ENCODE assay signal across 11 cellular contexts in genomic region chr6:27834879-27835549, GRCh38.
A peak's percentile ranks its signal among the peaks of the same experiment; 100 is the strongest.
DNase-seq lines count a peak whose midpoint lies in the region; ATAC-seq, FAIRE-seq and TF ChIP-seq lines count a peak whose summit lies in the region.
"Had no signal": no experiment of that assay in that cellular context is flagged by ENCODE, and none has a peak within 500 bp of the region (broad histone marks: within the 10 kb centered on the region; RNA-seq: fewer than 3 reads in every experiment).

No MANE protein-coding gene starts in this region.

- no peak for FAIRE-seq in GM19239 (lab: Jason Lieb, UNC)

- no TSS peak for BruUV-seq in Calu3 (replicated peaks; lab: Mats Ljungman, UMichigan)

- ATAC-seq in naive thymus-derived CD8-positive, alpha-beta T cell: no peak
- no peak for ATAC-seq in HG03354 (IDR thresholded peaks at IDR 0.05; ENCODE audit: poor library complexity, severe bottlenecking, unreplicated experiment)
- ATAC-seq: heart left ventricle had no signal

- DNase-seq in Calu3: no peak
- DNase-seq in activated CD4-positive, alpha-beta memory T cell treated with anti-CD3 and anti-CD28 coated beads for 36 hours: no peak
- DNase-seq in naive thymus-derived CD8-positive, alpha-beta T cell: no peak
- no peak for DNase-seq in AML-193 (lab: John Stamatoyannopoulos, UW)
- DNase-seq in GM19239 (ENCODE audit: insufficient read length, low spot score): no peak
- no peak for DNase-seq in NCI-H2227 treated with DMSO at 0.1 percent for 48 hours (lab: John Stamatoyannopoulos, UW)
- DNase-seq: heart left ventricle, midbrain, NCI-H1092 had no signal

- H3K36me3 Mint-ChIP-seq in Calu3 (ENCODE audit: insufficient read depth, unreplicated experiment): peaks cover 31% of the 10 kb centered on the region
- H3K36me3 Mint-ChIP-seq in IgD-negative memory B cell: peaks cover 3% of the 10 kb centered on the region
- H3K36me3 Mint-ChIP-seq in activated CD4-positive, alpha-beta memory T cell treated with anti-CD3 and anti-CD28 coated beads for 36 hours: peaks cover 1% of the 10 kb centered on the region
- no peaks in the 10 kb centered on the region for H3K36me3 Mint-ChIP-seq in naive thymus-derived CD8-positive, alpha-beta T cell

- CTCF ChIA-PET in Calu3 (lab: Charles Lee): interaction anchor here (0.5 to 3.9 kb wide), 7 partner anchors 13 to 1284 kb away, joined by 3 to 33 read pairs (median 4); a partner anchor contains a TSS
- CTCF ChIA-PET in activated CD4-positive, alpha-beta memory T cell treated with anti-CD3 and anti-CD28 coated beads for 36 hours (lab: Charles Lee): interaction anchor here (0.9 to 6.7 kb wide), 3 partner anchors 36 to 59 kb away, joined by 3 to 61 read pairs (median 35); a partner anchor contains a TSS

- POLR2A ChIA-PET in activated CD4-positive, alpha-beta memory T cell treated with anti-CD3 and anti-CD28 coated beads for 36 hours (lab: Charles Lee): interaction anchor here (1.4 to 6.9 kb wide), 7 partner anchors 12 to 688 kb away, joined by 3 to 429 read pairs (median 115); a partner anchor contains a TSS
- POLR2A ChIA-PET in naive thymus-derived CD8-positive, alpha-beta T cell (lab: Charles Lee): interaction anchor here (0.9 to 11.6 kb wide), 12 partner anchors 14 to 1710 kb away, joined by 3 to 793 read pairs (median 58); a partner anchor contains a TSS

- TF ChIP-seq CTCF in Calu3 (IDR thresholded peaks at IDR 0.05; ENCODE audit: unreplicated experiment): no peak

- H3K4me3 Mint-ChIP-seq in Calu3 (ENCODE audit: low read depth, unreplicated experiment) (peak overlapping the region; percentile 11), IgD-negative memory B cell (peak overlapping the region in 2 of 4 donors; percentile 70)
- no peak overlapping the region for H3K4me3 Mint-ChIP-seq in activated CD4-positive, alpha-beta memory T cell treated with anti-CD3 and anti-CD28 coated beads for 36 hours
- peak overlapping the region in 8 of 10 donors; percentile 3 to 67 (median 24) for H3K4me3 Mint-ChIP-seq in naive thymus-derived CD8-positive, alpha-beta T cell

- H3K27me3 Mint-ChIP-seq in Calu3 (ENCODE audit: unreplicated experiment) (no peaks in the 10 kb centered on the region), IgD-negative memory B cell (no peaks in the 10 kb centered on the region)
- H3K27me3 Mint-ChIP-seq in activated CD4-positive, alpha-beta memory T cell treated with anti-CD3 and anti-CD28 coated beads for 36 hours: peaks cover 6% of the 10 kb centered on the region
- H3K27me3 Mint-ChIP-seq in naive thymus-derived CD8-positive, alpha-beta T cell: peaks cover 0 to 5% (median 0%) of the 10 kb centered on the region in 5 donors

- H3K9me3 Mint-ChIP-seq in Calu3 (ENCODE audit: low read depth, unreplicated experiment) (no peaks in the 10 kb centered on the region), IgD-negative memory B cell (no peaks in the 10 kb centered on the region)
- no peaks in the 10 kb centered on the region for H3K9me3 Mint-ChIP-seq in activated CD4-positive, alpha-beta memory T cell treated with anti-CD3 and anti-CD28 coated beads for 36 hours
- H3K9me3 Mint-ChIP-seq in naive thymus-derived CD8-positive, alpha-beta T cell: no peaks in the 10 kb centered on the region

- intact Hi-C loops in Calu3 (cut with micrococcal nuclease; ENCODE audit: unreplicated experiment): loop anchor here (10.0 kb wide), 1 partner anchor 520 kb away; no protein-coding TSS in a partner anchor
- intact Hi-C loops in activated CD4-positive, alpha-beta memory T cell treated with anti-CD3 and anti-CD28 coated beads for 36 hours (cut with micrococcal nuclease): loop anchor here (5.0 to 10.0 kb wide), 4 partner anchors 302 to 1810 kb away; a partner anchor contains a TSS

- peak overlapping the region; percentile 72 for H3K27ac Mint-ChIP-seq in Calu3 (ENCODE audit: unreplicated experiment)
- H3K27ac Mint-ChIP-seq in IgD-negative memory B cell: peak overlapping the region in 2 of 3 donors; percentile 31 to 80
- H3K27ac Mint-ChIP-seq in activated CD4-positive, alpha-beta memory T cell treated with anti-CD3 and anti-CD28 coated beads for 36 hours: peak overlapping the region; percentile 80
- H3K27ac Mint-ChIP-seq in naive thymus-derived CD8-positive, alpha-beta T cell: peak overlapping the region in 7 of 10 donors; percentile 20 to 82 (median 72)

- H3K4me1 Mint-ChIP-seq in Calu3 (ENCODE audit: low read depth, unreplicated experiment): peaks cover 17% of the 10 kb centered on the region
- H3K4me1 Mint-ChIP-seq in IgD-negative memory B cell: peaks cover 25 to 26% (median 26%) of the 10 kb centered on the region in 3 donors
- peaks cover 34% of the 10 kb centered on the region for H3K4me1 Mint-ChIP-seq in activated CD4-positive, alpha-beta memory T cell treated with anti-CD3 and anti-CD28 coated beads for 36 hours (ENCODE audit: low read depth)
- peaks cover 17 to 48% (median 26%) of the 10 kb centered on the region in 4 donors for H3K4me1 Mint-ChIP-seq in naive thymus-derived CD8-positive, alpha-beta T cell
